ENCODE assay signal across 8 cellular contexts in genomic region chr4:174591243-174592021, GRCh38.
DNase-seq lines count a peak whose midpoint lies in the region; ATAC-seq lines count a peak whose summit lies in the region.
"Had no signal": no experiment of that assay in that cellular context is flagged by ENCODE, and none has a peak within 500 bp of the region (broad histone marks: within the 10 kb centered on the region; RNA-seq: fewer than 3 reads in every experiment).

No MANE protein-coding gene starts in this region.

- H3K4me3 Mint-ChIP-seq in natural killer cell treated with Interleukin-12 subunit alpha and Interleukin-12 subunit beta and Interleukin-15 and Interleukin-18, amount 100 ng/mL, for 72 hours = peak overlapping the region; percentile 58
- H3K4me3 Mint-ChIP-seq in activated T-cell treated with anti-CD3 and anti-CD28 coated beads, Interleukin-2, amount 50 U/mL, for 24 hours = no peak overlapping the region

- intact Hi-C loops in posterior vena cava (cut with DNase I) = no loop called here

- DNase-seq in NAMALWA (ENCODE audit: low spot score) (peak; percentile 26), posterior vena cava (ENCODE audit: low spot score) (no peak)
- DNase-seq in natural killer cell treated with Interleukin-12 subunit alpha and Interleukin-12 subunit beta and Interleukin-15 and Interleukin-18, amount 100 ng/mL, for 72 hours (ENCODE audit: low spot score) = no peak
- no peak for DNase-seq in activated T-cell treated with anti-CD3 and anti-CD28 coated beads, Interleukin-2, amount 50 U/mL, for 24 hours
- DNase-seq in stimulated activated naive CD4-positive, alpha-beta T cell treated with Interleukin-2 at 50 U/mL for 16 hours (lab: John Stamatoyannopoulos, UW) = no peak

- no peaks in the 10 kb centered on the region for H3K9me3 Mint-ChIP-seq in natural killer cell treated with Interleukin-12 subunit alpha and Interleukin-12 subunit beta and Interleukin-15 and Interleukin-18, amount 100 ng/mL, for 72 hours
- peaks cover 6% of the 10 kb centered on the region for H3K9me3 Mint-ChIP-seq in activated T-cell treated with anti-CD3 and anti-CD28 coated beads, Interleukin-2, amount 50 U/mL, for 24 hours

- ATAC-seq in GM18907 (IDR thresholded peaks at IDR 0.05; ENCODE audit: unreplicated experiment) = peak; percentile 99
- ATAC-seq in HG02763 (IDR thresholded peaks at IDR 0.05; ENCODE audit: unreplicated experiment) = peak; percentile 73
- peak; percentile 62 to 84 for ATAC-seq in natural killer cell treated with Interleukin-12 subunit alpha and Interleukin-12 subunit beta and Interleukin-15 and Interleukin-18, amount 100 ng/mL, for 72 hours
- ATAC-seq: gastroesophageal sphincter had no signal

- no peaks in the 10 kb centered on the region for H3K27me3 Mint-ChIP-seq in natural killer cell treated with Interleukin-12 subunit alpha and Interleukin-12 subunit beta and Interleukin-15 and Interleukin-18, amount 100 ng/mL, for 72 hours
- H3K27me3 Mint-ChIP-seq in activated T-cell treated with anti-CD3 and anti-CD28 coated beads, Interleukin-2, amount 50 U/mL, for 24 hours = no peaks in the 10 kb centered on the region

- peaks cover 13 to 16% of the 10 kb centered on the region in 2 donors for H3K4me1 Mint-ChIP-seq in natural killer cell treated with Interleukin-12 subunit alpha and Interleukin-12 subunit beta and Interleukin-15 and Interleukin-18, amount 100 ng/mL, for 72 hours (ENCODE audit: low read depth in 2 of 2)
- H3K4me1 Mint-ChIP-seq in activated T-cell treated with anti-CD3 and anti-CD28 coated beads, Interleukin-2, amount 50 U/mL, for 24 hours (ENCODE audit: low read depth) = peaks cover 15% of the 10 kb centered on the region

- peak overlapping the region; percentile 27 to 56 for H3K27ac Mint-ChIP-seq in natural killer cell treated with Interleukin-12 subunit alpha and Interleukin-12 subunit beta and Interleukin-15 and Interleukin-18, amount 100 ng/mL, for 72 hours
- H3K27ac Mint-ChIP-seq in activated T-cell treated with anti-CD3 and anti-CD28 coated beads, Interleukin-2, amount 50 U/mL, for 24 hours = no peak overlapping the region

- H3K36me3 Mint-ChIP-seq in natural killer cell treated with Interleukin-12 subunit alpha and Interleukin-12 subunit beta and Interleukin-15 and Interleukin-18, amount 100 ng/mL, for 72 hours = peaks cover 4% of the 10 kb centered on the region
- no peaks in the 10 kb centered on the region for H3K36me3 Mint-ChIP-seq in activated T-cell treated with anti-CD3 and anti-CD28 coated beads, Interleukin-2, amount 50 U/mL, for 24 hours (ENCODE audit: low read depth)
